26 cellular contexts compared by ENCODE assay signal in the genomic region with DNA sequence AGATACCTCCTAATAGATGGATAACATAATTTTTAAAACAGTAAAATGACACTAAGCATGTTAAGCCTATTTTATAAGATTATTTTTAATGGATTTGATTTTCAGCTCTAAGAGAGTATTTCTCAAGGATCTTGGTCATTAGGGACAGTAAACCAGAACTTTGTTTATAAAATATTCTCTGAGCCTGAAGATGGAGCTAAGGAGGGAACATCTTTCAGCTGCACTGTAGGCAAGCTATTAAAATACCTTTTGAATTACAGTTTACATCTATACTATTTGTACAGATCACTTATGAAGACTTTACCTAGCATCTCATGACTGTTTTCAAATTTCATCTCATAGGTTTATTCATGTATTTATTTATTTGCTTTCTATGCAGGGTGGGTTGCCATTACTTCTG.
"Had no signal": no experiment of that assay in that cellular context is flagged by ENCODE, and none has a peak within 500 bp of the region (broad histone marks: within the 10 kb centered on the region; RNA-seq: fewer than 3 reads in every experiment).

No MANE protein-coding gene starts in this region.

- H3K36me3 ChIP-seq: brain microvascular endothelial cell, cardiac muscle cell, Peyer's patch, SJCRH30 had no signal

- H3K4me1 ChIP-seq: Peyer's patch, SJCRH30 had no signal

- H3K4me3 ChIP-seq: cardiac muscle cell, K562, Peyer's patch, SJCRH30 had no signal

- H3K27me3 ChIP-seq: brain microvascular endothelial cell, cardiac muscle cell, Peyer's patch, SJCRH30 had no signal

- H3K27ac ChIP-seq: brain microvascular endothelial cell, cardiac muscle cell, Peyer's patch, RWPE1, SJCRH30 had no signal

- H3K9me3 ChIP-seq: Peyer's patch, SJCRH30 had no signal

- ATAC-seq: activated CD8-positive, alpha-beta memory T cell treated with anti-CD3 and anti-CD28 coated beads, Interleukin-2, amount 10 ng/mL, durations not matched to agents 7 days and 5 days; activated naive CD4-positive, alpha-beta T cell treated with anti-CD3 and anti-CD28 coated beads, Interleukin-2, amount 50 U/mL, for 72 hours; activated naive CD8-positive, alpha-beta T cell treated with anti-CD3 and anti-CD28 coated beads, Interleukin-2, amount 50 U/mL, for 24 hours; K562; WTC11 had no signal

- DNase-seq: activated CD4-positive, alpha-beta T cell treated with anti-CD3 and anti-CD28 coated beads for 48 hours; activated CD4-positive, alpha-beta T cell treated with anti-CD3 and anti-CD28 coated beads, Interleukin-2, amount 50 U/mL, for 4 hours; activated CD4-positive, CD25-positive, alpha-beta regulatory T cell treated with anti-CD3 and anti-CD28 coated beads, Interleukin-2, amount 50 U/mL, for 72 hours; activated CD8-positive, alpha-beta memory T cell treated with anti-CD3 and anti-CD28 coated beads, Interleukin-2, amount 10 ng/mL, durations not matched to agents 7 days and 5 days; activated effector memory CD4-positive, alpha-beta T cell treated with anti-CD3 and anti-CD28 coated beads, Interleukin-2, amount 50 U/mL, for 16 hours; activated naive CD4-positive, alpha-beta T cell treated with Interleukin-2 at 50 U/mL for 16 hours; activated naive CD8-positive, alpha-beta T cell treated with anti-CD3 and anti-CD28 coated beads, Interleukin-2, amount 50 U/mL, for 24 hours; activated T-cell treated with anti-CD3 and anti-CD28 coated beads, Interleukin-2, amount 50 U/mL, for 24 hours; brain microvascular endothelial cell; Karpas-422; MM.1S; NCI-H1105 treated with DMSO at 0.1 percent for 48 hours; NCI-H1930; NCI-H345; NCI-H510A; NCI-H526 treated with DMSO at 0.1 percent for 48 hours; NCI-H82; OCI-M1; Peyer's patch; Right ventricle myocardium superior; SJCRH30 had no signal
